ENCODE assay signal across 23 cellular contexts in genomic region chr17:30002088-30002487, GRCh38.
A peak's percentile ranks its signal among the peaks of the same experiment; 100 is the strongest.
DNase-seq lines count a peak whose midpoint lies in the region; ATAC-seq, FAIRE-seq and TF ChIP-seq lines count a peak whose summit lies in the region.
"Had no signal": no experiment of that assay in that cellular context is flagged by ENCODE, and none has a peak within 500 bp of the region (broad histone marks: within the 10 kb centered on the region; RNA-seq: fewer than 3 reads in every experiment).

No MANE protein-coding gene starts in this region.

- POLR2A ChIA-PET in A549 (lab: Yijun Ruan, JAX), result no interaction called here

- no peaks in the 10 kb centered on the region for H3K9me3 ChIP-seq in A549
- H3K9me3 ChIP-seq: BE2C, BLaER1 had no signal

- H3K27ac ChIP-seq in A549, result no peak overlapping the region
- H3K27ac ChIP-seq: BLaER1 had no signal

- H3K4me2 ChIP-seq in A549, result no peak overlapping the region
- H3K4me2 ChIP-seq: BLaER1 had no signal

- no peak for DNase-seq in A549 (ENCODE audit: low read depth in 1 of 2, low spot score in 1 of 2)
- DNase-seq in GM19239 (ENCODE audit: insufficient read length, low spot score), result no peak
- no peak for DNase-seq in activated CD4-positive, alpha-beta T cell treated with anti-CD3 and anti-CD28 coated beads, Interleukin-2, amount 50 U/mL, for 4 hours
- DNase-seq in activated CD4-positive, CD25-positive, alpha-beta regulatory T cell treated with anti-CD3 and anti-CD28 coated beads, Interleukin-2, amount 50 U/mL, for 72 hours, result no peak
- DNase-seq: 8988T; ACHN; BE2C; C1 segment of cervical spinal cord; CD4-positive, alpha-beta memory T cell; CD4-positive, CD25-positive, alpha-beta regulatory T cell; CD8-positive, alpha-beta memory T cell; COR-L47; DMS 273 treated with DMSO at 0.1 percent for 48 hours; DMS153; DMS53; DMS79; DND-41; GDM1 had no signal

- no peak for TF ChIP-seq EP300 in A549 (IDR thresholded peaks at IDR 0.05)

- FAIRE-seq in A549 (lab: Jason Lieb, UNC) (peak; percentile 18), GM19239 (lab: Jason Lieb, UNC) (peak; percentile 52), TTC549 (lab: Jason Lieb, UNC) (peak; percentile 15)

- TF ChIP-seq CTCF in A549 (IDR thresholded peaks at IDR 0.05), result no peak

- no peak for TF ChIP-seq RAD21 in A549 (conservative IDR thresholded peaks at IDR 0.05 in 1 of 2, IDR thresholded peaks at IDR 0.05 in 1 of 2)

- CTCF ChIA-PET in A549 (lab: Yijun Ruan, JAX), result interaction anchor here (0.9 to 4.4 kb wide), 5 partner anchors 19 to 71 kb away, joined by 3 to 24 read pairs (median 6); partner anchors contain the start of gene SSH2

- H3K4me3 ChIP-seq in A549, result no peak overlapping the region
- H3K4me3 ChIP-seq: BLaER1, GM12878 had no signal

- H3K4me1 ChIP-seq in A549, result peaks cover 25% of the 10 kb centered on the region
- H3K4me1 ChIP-seq: BE2C, BLaER1 had no signal

- TF ChIP-seq POLR2A in A549 (IDR thresholded peaks at IDR 0.05; ENCODE audit: low read length), result no peak

- ATAC-seq in A549 (no peak), HG02588 (IDR thresholded peaks at IDR 0.05; ENCODE audit: unreplicated experiment) (no peak), GM18498 (IDR thresholded peaks at IDR 0.05; ENCODE audit: unreplicated experiment) (no peak)
- ATAC-seq: GM12878 had no signal

TF ChIP-seq in A549, 52 proteins besides CTCF, POLR2A, EP300 and RAD21:
- TF ChIP-seq TP53 (CRISPR knock-in tag; IDR thresholded peaks at IDR 0.05) (no peak), ATOH8 (CRISPR knock-in tag; IDR thresholded peaks at IDR 0.05; ENCODE audit: low read depth) (no peak), RCOR1 (IDR thresholded peaks at IDR 0.05; ENCODE audit: low read depth, low read length) (no peak), KDM5A (IDR thresholded peaks at IDR 0.05) (no peak), E2F6 (IDR thresholded peaks at IDR 0.05; ENCODE audit: borderline replicate concordance, low read depth) (no peak), ESRRA (IDR thresholded peaks at IDR 0.05; ENCODE audit: borderline replicate concordance, low read length) (no peak), MAZ (IDR thresholded peaks at IDR 0.05; ENCODE audit: borderline replicate concordance, low read depth, low read length) (no peak), MAX (IDR thresholded peaks at IDR 0.05) (no peak), ZNF302 (CRISPR knock-in tag; IDR thresholded peaks at IDR 0.05) (no peak)
